11 cellular contexts compared by ENCODE assay signal in genomic region chr4:155973639-155974475, GRCh38. TPM values are rescaled to one million over a fixed set of nuclear protein-coding genes. Genes with fewer than 3 reads are reported as not detected.
DNase-seq lines count a peak whose midpoint lies in the region; ATAC-seq and TF ChIP-seq lines count a peak whose summit lies in the region.
"Had no signal": no experiment of that assay in that cellular context is flagged by ENCODE, and none has a peak within 500 bp of the region (broad histone marks: within the 10 kb centered on the region; RNA-seq: fewer than 3 reads in every experiment).

No MANE protein-coding gene starts in this region.

- no peaks in the 10 kb centered on the region for H3K79me1 ChIP-seq in IMR-90 (ENCODE audit: low read depth in 1 of 2, low read length in 2 of 2)

- H3K18ac ChIP-seq in IMR-90 (ENCODE audit: low read depth, low read length) = no peak overlapping the region; the same call in 1 of the 2 replicates

- no peaks in the 10 kb centered on the region for H3K36me3 ChIP-seq in IMR-90 (ENCODE audit: control insufficient read depth, insufficient read depth, low read length)
- no peaks in the 10 kb centered on the region for H3K36me3 ChIP-seq in gastrocnemius medialis

- no peak overlapping the region for H3K56ac ChIP-seq in IMR-90 (ENCODE audit: extremely low read depth, insufficient read depth, low read length)

- dilution Hi-C loops in IMR-90 (cut with HindIII; ENCODE audit: low sequenced_read_pairs, unreplicated experiment) = no loop called here

- no peaks in the 10 kb centered on the region for H4K20me1 ChIP-seq in IMR-90 (ENCODE audit: insufficient read depth, low read length)

- H2BK5ac ChIP-seq in IMR-90 (ENCODE audit: low read depth, low read length, poor library complexity, severe bottlenecking) = no peak overlapping the region

- DNase-seq in IMR-90 (peak; percentile 37), kidney tubule cell (ENCODE audit: low spot score) (peak; percentile 65), HT-29 (ENCODE audit: low spot score) (no peak), MV-4-11 (lab: John Stamatoyannopoulos, UW) (no peak), gastrocnemius medialis (no peak), NCI-H1694 treated with DMSO at 0.1 percent for 48 hours (lab: John Stamatoyannopoulos, UW) (no peak)
- DNase-seq: activated T-cell treated with anti-CD3 and anti-CD28 coated beads, Interleukin-2, amount 50 U/mL, for 72 hours; Right ventricle myocardium superior had no signal

- peaks cover 7% of the 10 kb centered on the region for H3K4me1 ChIP-seq in IMR-90 (ENCODE audit: control insufficient read depth, insufficient read depth, low read length)
- H3K4me1 ChIP-seq in gastrocnemius medialis = no peaks in the 10 kb centered on the region

- H3K9ac ChIP-seq in IMR-90 (ENCODE audit: low read depth, low read length) = no peak overlapping the region

- H3K4ac ChIP-seq in IMR-90 (ENCODE audit: low read depth, low read length) = no peak overlapping the region

- WGBS in IMR-90 (ENCODE audit: extremely low coverage in 2 of 2, insufficient read length in 1 of 2), 2 experiments = no CpG with 5 or more reads among the region's 8 CpGs

- H3K23ac ChIP-seq in IMR-90 (ENCODE audit: low read depth, low read length) = no peak overlapping the region

- no peak overlapping the region for H2AFZ ChIP-seq in IMR-90 (replicated peaks; ENCODE audit: low read length, poor library complexity)

- CTCF ChIA-PET in IMR-90 (lab: Yijun Ruan, JAX) = interaction anchor here (0.7 to 1.2 kb wide), 2 partner anchors 9 to 1008 kb away, joined by 3 read pairs; no protein-coding TSS in a partner anchor

- no peak overlapping the region for H2BK120ac ChIP-seq in IMR-90 (ENCODE audit: low read depth, low read length)

- 0 out of 2 replicates have a peak, but pooled peaks cover under 1% of the 10 kb centered on the region for H3K9me3 ChIP-seq in IMR-90 (ENCODE audit: control insufficient read depth, insufficient read depth, low read length)
- H3K9me3 ChIP-seq in gastrocnemius medialis = no peaks in the 10 kb centered on the region

- BruUV-seq in IMR-90 (replicated peaks; lab: Mats Ljungman, UMichigan) = no TSS peak

- H3K9me1 ChIP-seq in IMR-90 (ENCODE audit: insufficient read depth, low read length) = no peaks in the 10 kb centered on the region; the same call in 1 of the 2 replicates

- no peak overlapping the region for H2AK5ac ChIP-seq in IMR-90 (ENCODE audit: low read depth, low read length)

- TF ChIP-seq POLR2A in IMR-90 (IDR thresholded peaks at IDR 0.05; ENCODE audit: low read depth, low read length) (no peak), gastrocnemius medialis (IDR thresholded peaks at IDR 0.05) (no peak)

- no peak overlapping the region for H2AK9ac ChIP-seq in IMR-90 (replicated peaks; ENCODE audit: low read depth, low read length, poor library complexity)

- no peak for TF ChIP-seq RAD21 in IMR-90 (IDR thresholded peaks at IDR 0.05; ENCODE audit: low read length)

- POLR2A ChIA-PET in IMR-90 (lab: Charles Lee; ENCODE audit: unreplicated experiment) = no interaction called here

- H3K27me3 ChIP-seq in IMR-90 (ENCODE audit: control insufficient read depth, insufficient read depth, low read length) = no peaks in the 10 kb centered on the region; the same call in 1 of the 2 replicates
- no peaks in the 10 kb centered on the region for H3K27me3 ChIP-seq in gastrocnemius medialis

- H4K8ac ChIP-seq in IMR-90 (ENCODE audit: low read depth in 2 of 2, low read length in 2 of 2) = no peak overlapping the region

- peak overlapping the region; percentile 41; the same call in 1 of the 2 replicates for H3K4me2 ChIP-seq in IMR-90 (ENCODE audit: low read depth, low read length)

- no peak overlapping the region for H2BK15ac ChIP-seq in IMR-90 (ENCODE audit: low read depth, low read length)

- no peak overlapping the region for H4K5ac ChIP-seq in IMR-90 (ENCODE audit: low read depth, low read length)

- H3K27ac ChIP-seq in IMR-90 (ENCODE audit: insufficient read depth, low read length) (no peak overlapping the region), gastrocnemius medialis (no peak overlapping the region)

- in situ Hi-C loops in IMR-90 (cut with MboI; ENCODE audit: low sequenced_read_pairs) (loop anchor here (25.0 kb wide), 2 partner anchors 788 to 988 kb away; partner anchors contain the start of gene PDGFC), gastrocnemius medialis (cut with MboI; ENCODE audit: low sequenced_read_pairs in 4 of 4) (no loop called here)

- no peak overlapping the region for H3K4me3 ChIP-seq in IMR-90 (ENCODE audit: insufficient read depth, low read depth, low read length)
- H3K4me3 ChIP-seq in gastrocnemius medialis = no peak overlapping the region
- H3K4me3 ChIP-seq: K562 had no signal

- no peak overlapping the region for H3K14ac ChIP-seq in IMR-90 (replicated peaks; ENCODE audit: low read depth, low read length)

- H4K91ac ChIP-seq in IMR-90 (ENCODE audit: insufficient read depth, low read depth, low read length) = no peak overlapping the region

- no peak overlapping the region for H2BK20ac ChIP-seq in IMR-90 (ENCODE audit: low read depth, low read length)

- TF ChIP-seq CTCF in IMR-90 (conservative IDR thresholded peaks at IDR 0.05; ENCODE audit: low read depth, low read length) (no peak), gastrocnemius medialis (IDR thresholded peaks at IDR 0.05 in 4 of 5, conservative IDR thresholded peaks at IDR 0.05 in 1 of 5) (no peak)

- peak; percentile 26 for ATAC-seq in GM19023 (IDR thresholded peaks at IDR 0.05; ENCODE audit: unreplicated experiment)
- peak; percentile 27 for ATAC-seq in HG02798 (IDR thresholded peaks at IDR 0.05; ENCODE audit: poor library complexity, unreplicated experiment)
- ATAC-seq in IMR-90 (ENCODE audit: low read depth) = peak; percentile 54
- no peak for ATAC-seq in gastrocnemius medialis
- ATAC-seq: K562 had no signal

- intact Hi-C loops in IMR-90 (cut with micrococcal nuclease) = loop anchor here (10.0 kb wide), 1 partner anchor 401 kb away; no protein-coding TSS in a partner anchor
- intact Hi-C loops in gastrocnemius medialis (cut with DNase I; ENCODE audit: low total_unique reads) = no loop called here

TF ChIP-seq in IMR-90, 13 proteins besides CTCF, POLR2A, EP300 and RAD21:
- no peak for TF ChIP-seq NFE2L2 (IDR thresholded peaks at IDR 0.05; ENCODE audit: low read depth, low read length)
- TF ChIP-seq USF2 (IDR thresholded peaks at IDR 0.05; ENCODE audit: low read depth, low read length) = no peak
- no peak for TF ChIP-seq MAFK (IDR thresholded peaks at IDR 0.05; ENCODE audit: low read depth, low read length)
- no peak for TF ChIP-seq SMC3 (IDR thresholded peaks at IDR 0.05; ENCODE audit: low read depth, low read length)

RNA-seq across cellular contexts. Expression of gene CTSO, which starts 20.2 kb away (rescaled TPM):
- total RNA-seq in IMR-90 (2012; rRNA removed) = 2.9 and 3.6 TPM in 2 replicates
- polyA plus RNA-seq in IMR-90 (2012; rRNA removed) = 3.4 and 3.9 TPM in 2 replicates
- polyA plus RNA-seq in IMR-90 (2012; cell fraction: cytosol; rRNA removed) = 1.7 and 2.1 TPM in 2 replicates
- polyA plus RNA-seq in IMR-90 (2012; cell fraction: nucleus; rRNA removed; ENCODE audit: low replicate concordance) = 0.48 and 3.7 TPM in 2 replicates
- total RNA-seq in HT-29 (2014; rRNA removed; shearing (Covaris generic)) = 1.3 and 1.7 TPM in 2 replicates
- 1 to 10 TPM; 2.9 to 6.4 (median 3.9) TPM for total RNA-seq in gastrocnemius medialis

Comparison
In these comparisons a context has a peak if more than half of its experiments do, and no peak if none do; other contexts are left out.
1. ATAC-seq: peak in GM19023 (single experiment), HG02798 (single experiment) and IMR-90 (single experiment); none in gastrocnemius medialis (0 of 2).
2. DNase-seq: peak in IMR-90 (single experiment) and kidney tubule cell (single experiment); none in HT-29 (single experiment), MV-4-11 (single experiment), gastrocnemius medialis (0 of 2) and NCI-H1694 treated with DMSO at 0.1 percent for 48 hours (single experiment).